ENCODE assay signal across 8 cellular contexts in genomic region chr10:76029782-76030181, GRCh38.
"Had no signal": no experiment of that assay in that cellular context is flagged by ENCODE, and none has a peak within 500 bp of the region (broad histone marks: within the 10 kb centered on the region; RNA-seq: fewer than 3 reads in every experiment).

No MANE protein-coding gene starts in this region.

- ATAC-seq: GM12878 had no signal

- DNase-seq: GDM1, GF-D8 had no signal

- FAIRE-seq: G401.6, GM12878, GM12891, GM12892, GM18507, GM19239 had no signal

- H3K4me3 ChIP-seq: GM12878 had no signal
